ENCODE assay signal across 1 cellular context in the genomic region with DNA sequence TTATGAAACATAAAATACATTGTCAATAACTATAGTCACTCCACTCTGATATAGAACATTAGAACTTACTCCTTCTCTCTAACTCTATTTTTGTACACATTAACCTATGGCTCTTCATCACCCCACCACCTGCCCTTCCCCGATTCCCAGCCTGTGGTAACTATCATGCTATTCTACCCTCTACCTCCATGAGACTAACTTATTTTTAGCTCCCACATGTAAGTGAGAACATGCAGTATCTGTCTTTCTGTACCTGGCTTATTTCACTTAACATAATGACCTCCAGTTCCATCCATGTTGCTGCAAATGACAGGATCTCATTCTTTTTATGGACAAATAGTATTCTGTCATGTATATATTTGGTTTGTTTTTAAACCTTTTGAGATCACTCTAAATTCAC.
TF ChIP-seq lines count a peak whose summit lies in the region.

No MANE protein-coding gene starts in this region.

TF ChIP-seq in A549, 52 proteins besides CTCF, POLR2A, EP300 and RAD21 (continued from another document):
- TF ChIP-seq ESRRA (IDR thresholded peaks at IDR 0.05; ENCODE audit: borderline replicate concordance, low read length), result no peak
- no peak for TF ChIP-seq CBX2 (IDR thresholded peaks at IDR 0.05; ENCODE audit: borderline replicate concordance, low read depth)
- no peak for TF ChIP-seq CEBPB (IDR thresholded peaks at IDR 0.05)
- no peak for TF ChIP-seq FOSL2 (IDR thresholded peaks at IDR 0.05)
- no peak for TF ChIP-seq FOSL2 (CRISPR knock-in tag; IDR thresholded peaks at IDR 0.05)
- no peak for TF ChIP-seq ZFP36 (IDR thresholded peaks at IDR 0.05; ENCODE audit: borderline replicate concordance, partially characterized antibody)
- no peak for TF ChIP-seq RNF2 (IDR thresholded peaks at IDR 0.05; ENCODE audit: borderline replicate concordance, low read depth)
